ENCODE assay signal across 29 cellular contexts in genomic region chr12:114925076-114925475, GRCh38.
"Had no signal": no experiment of that assay in that cellular context is flagged by ENCODE, and none has a peak within 500 bp of the region (broad histone marks: within the 10 kb centered on the region; RNA-seq: fewer than 3 reads in every experiment).

No MANE protein-coding gene starts in this region.

- H3K27ac ChIP-seq: adrenal gland, body of pancreas, breast epithelium, SJCRH30, SK-N-MC had no signal

- H3K9me3 ChIP-seq: adrenal gland, body of pancreas, breast epithelium, MG63, SJCRH30 had no signal

- DNase-seq: activated CD4-positive, alpha-beta T cell treated with anti-CD3 and anti-CD28 coated beads for 36 hours; activated CD4-positive, alpha-beta T cell treated with anti-CD3 and anti-CD28 coated beads, Interleukin-2, amount 10 ng/mL, durations not matched to agents 7 days and 5 days; activated CD4-positive, alpha-beta T cell treated with anti-CD3 and anti-CD28 coated beads, Interleukin-2, amount 50 U/mL, for 48 hours; activated CD8-positive, alpha-beta T cell treated with anti-CD3 and anti-CD28 coated beads, Interleukin-2, amount 10 ng/mL, durations not matched to agents 7 days and 5 days; activated gamma-delta T cell; activated naive CD4-positive, alpha-beta T cell treated with anti-CD3 and anti-CD28 coated beads for 36 hours; activated T-cell treated with anti-CD3 and anti-CD28 coated beads, Interleukin-2, amount 50 U/mL, for 24 hours; adrenal gland; body of pancreas; Karpas-422; KBM-7; MG63; NCI-H1048; NCI-H1105 treated with DMSO at 0.1 percent for 48 hours; NCI-H1436; NCI-H1694; NCI-H1930; NCI-H2081 treated with DMSO at 0.1 percent for 48 hours; NCI-H2171; NCI-H510A; SHP77; SJCRH30; T1000 had no signal

- H3K36me3 ChIP-seq: adrenal gland, breast epithelium, MG63, SJCRH30 had no signal

- ATAC-seq: activated CD4-positive, alpha-beta T cell treated with anti-CD3 and anti-CD28 coated beads for 36 hours; activated CD4-positive, CD25-positive, alpha-beta regulatory T cell treated with anti-CD3 and anti-CD28 coated beads, Interleukin-2, amount 50 U/mL, for 24 hours; activated CD8-positive, alpha-beta T cell treated with anti-CD3 and anti-CD28 coated beads, Interleukin-2, amount 10 ng/mL, durations not matched to agents 7 days and 5 days; activated naive CD4-positive, alpha-beta T cell treated with anti-CD3 and anti-CD28 coated beads, Interleukin-2, amount 50 U/mL, for 72 hours; body of pancreas; Panc1; WTC11 had no signal

- H3K4me3 ChIP-seq: adrenal gland, body of pancreas, breast epithelium, MG63, SJCRH30, SK-N-MC had no signal

- H3K4me1 ChIP-seq: body of pancreas, breast epithelium, SJCRH30 had no signal

- H3K27me3 ChIP-seq: adrenal gland, body of pancreas, breast epithelium, MG63, SJCRH30 had no signal
